ENCODE assay signal across 17 cellular contexts in genomic region chr2:128779301-128780095, GRCh38.
A peak's percentile ranks its signal among the peaks of the same experiment; 100 is the strongest.
DNase-seq lines count a peak whose midpoint lies in the region; ATAC-seq and TF ChIP-seq lines count a peak whose summit lies in the region.
"Had no signal": no experiment of that assay in that cellular context is flagged by ENCODE, and none has a peak within 500 bp of the region (broad histone marks: within the 10 kb centered on the region; RNA-seq: fewer than 3 reads in every experiment).

No MANE protein-coding gene starts in this region.

- H3K27ac Mint-ChIP-seq in neural crest cell (ENCODE audit: unreplicated experiment) = peak overlapping the region; percentile 62
- H3K27ac Mint-ChIP-seq: HFFc6 had no signal

- H3K36me3 ChIP-seq in left ventricle myocardium inferior (no peaks in the 10 kb centered on the region), upper lobe of right lung (no peaks in the 10 kb centered on the region)
- H3K36me3 ChIP-seq: MG63 had no signal

- intact Hi-C loops in cardiac septum (cut with DNase I) (no loop called here), left ventricle myocardium inferior (cut with micrococcal nuclease) (no loop called here), upper lobe of right lung (cut with DNase I) (no loop called here)

- H3K9me3 ChIP-seq in left ventricle myocardium inferior (replicated peaks) (peaks cover 3% of the 10 kb centered on the region), upper lobe of right lung (peaks cover 4% of the 10 kb centered on the region)
- H3K9me3 ChIP-seq: MG63 had no signal

- H3K27me3 ChIP-seq in left ventricle myocardium inferior (ENCODE audit: low read depth) (peaks cover 14% of the 10 kb centered on the region), upper lobe of right lung (no peaks in the 10 kb centered on the region)
- H3K27me3 ChIP-seq: MG63 had no signal

- H3K36me3 Mint-ChIP-seq in neural crest cell (ENCODE audit: low read depth) = no peaks in the 10 kb centered on the region

- DNase-seq in cardiac septum (ENCODE audit: low spot score) (peak; percentile 61), left ventricle myocardium inferior (no peak), ecto neural progenitor cell (ENCODE audit: low spot score) (peak; percentile 41), neural crest cell (ENCODE audit: low read depth, low spot score) (no peak), upper lobe of right lung (peak; percentile 45), dedifferentiated amniotic fluid mesenchymal stem cell (ENCODE audit: extremely low spot score) (no peak), SK-N-DZ (ENCODE audit: low spot score) (no peak)
- DNase-seq: DMS 273 treated with DMSO at 0.1 percent for 48 hours, GF-D8, HFFc6, MG63, NCI-H1092, NCI-H2081 treated with DMSO at 0.1 percent for 48 hours, NCI-H510A treated with DMSO at 0.1 percent for 48 hours had no signal

- no peaks in the 10 kb centered on the region for H3K27me3 Mint-ChIP-seq in neural crest cell (ENCODE audit: low read depth)

- ATAC-seq in upper lobe of right lung (no peak), HG03025 (IDR thresholded peaks at IDR 0.05; ENCODE audit: low FRiP score, unreplicated experiment) (no peak)
- ATAC-seq: Panc1 had no signal

- H3K9me3 Mint-ChIP-seq in neural crest cell = no peaks in the 10 kb centered on the region

- H3K4me3 ChIP-seq in left ventricle myocardium inferior = no peak overlapping the region
- H3K4me3 ChIP-seq in upper lobe of right lung = no peak overlapping the region
- H3K4me3 ChIP-seq: MG63 had no signal

- no peak for TF ChIP-seq CTCF in left ventricle myocardium inferior (IDR thresholded peaks at IDR 0.05; ENCODE audit: borderline replicate concordance)
- no peak for TF ChIP-seq CTCF in neural crest cell (conservative IDR thresholded peaks at IDR 0.05)
- no peak for TF ChIP-seq CTCF in upper lobe of right lung (IDR thresholded peaks at IDR 0.05)

- H3K4me1 ChIP-seq in left ventricle myocardium inferior = peaks cover 14% of the 10 kb centered on the region
- no peaks in the 10 kb centered on the region for H3K4me1 ChIP-seq in upper lobe of right lung

- H3K4me1 Mint-ChIP-seq in neural crest cell = no peaks in the 10 kb centered on the region

- H3K27ac ChIP-seq in left ventricle myocardium inferior (replicated peaks) = no peak overlapping the region
- no peak overlapping the region for H3K27ac ChIP-seq in upper lobe of right lung
- H3K27ac ChIP-seq: C4-2B had no signal

- H3K4me3 Mint-ChIP-seq in neural crest cell = no peak overlapping the region
- H3K4me3 Mint-ChIP-seq: HFFc6 had no signal

Comparison
In these comparisons a context has a peak if more than half of its experiments do, and no peak if none do; other contexts are left out.
1. DNase-seq: peak in cardiac septum (single experiment), ecto neural progenitor cell (single experiment) and upper lobe of right lung (single experiment); none in left ventricle myocardium inferior (single experiment), neural crest cell (single experiment), dedifferentiated amniotic fluid mesenchymal stem cell (single experiment) and SK-N-DZ (single experiment).